In genomic region chr6:56491606-56492328, GRCh38 we compare ENCODE assay signal across 15 cellular contexts.
DNase-seq lines count a peak whose midpoint lies in the region; ATAC-seq, FAIRE-seq and TF ChIP-seq lines count a peak whose summit lies in the region.
"Had no signal": no experiment of that assay in that cellular context is flagged by ENCODE, and none has a peak within 500 bp of the region (broad histone marks: within the 10 kb centered on the region; RNA-seq: fewer than 3 reads in every experiment).

No MANE protein-coding gene starts in this region.

- H3K4me3 ChIP-seq in astrocyte (ENCODE audit: insufficient read depth, low read depth, low read length) (no peak overlapping the region), psoas muscle (no peak overlapping the region)

- no peaks in the 10 kb centered on the region for H3K79me2 ChIP-seq in astrocyte (ENCODE audit: insufficient read depth, low read length)

- H3K4me3 Mint-ChIP-seq in astrocyte (ENCODE audit: unreplicated experiment): no peak overlapping the region
- H3K4me3 Mint-ChIP-seq: activated CD4-positive, alpha-beta memory T cell treated with anti-CD3 and anti-CD28 coated beads, Interleukin-2, amount 10 ng/mL, durations not matched to agents 7 days and 5 days; activated naive CD8-positive, alpha-beta T cell treated with anti-CD3 and anti-CD28 coated beads for 36 hours; CD14-positive monocyte had no signal

- no peaks in the 10 kb centered on the region for H3K27me3 ChIP-seq in astrocyte (ENCODE audit: insufficient read depth, low read length)
- no peaks in the 10 kb centered on the region for H3K27me3 ChIP-seq in psoas muscle (ENCODE audit: insufficient read depth in 3 of 3, low read length in 2 of 3)

- no peak overlapping the region for H3K4me2 ChIP-seq in astrocyte (ENCODE audit: low read length)

- H3K9me3 Mint-ChIP-seq in astrocyte (ENCODE audit: unreplicated experiment): no peaks in the 10 kb centered on the region
- H3K9me3 Mint-ChIP-seq: activated CD4-positive, alpha-beta memory T cell treated with anti-CD3 and anti-CD28 coated beads, Interleukin-2, amount 10 ng/mL, durations not matched to agents 7 days and 5 days; activated naive CD8-positive, alpha-beta T cell treated with anti-CD3 and anti-CD28 coated beads for 36 hours; CD14-positive monocyte had no signal

- no peaks in the 10 kb centered on the region for H3K27me3 Mint-ChIP-seq in astrocyte (ENCODE audit: low read depth, unreplicated experiment)
- H3K27me3 Mint-ChIP-seq: activated CD4-positive, alpha-beta memory T cell treated with anti-CD3 and anti-CD28 coated beads, Interleukin-2, amount 10 ng/mL, durations not matched to agents 7 days and 5 days; activated naive CD8-positive, alpha-beta T cell treated with anti-CD3 and anti-CD28 coated beads for 36 hours had no signal

- peaks cover 7% of the 10 kb centered on the region for H3K4me1 ChIP-seq in astrocyte (ENCODE audit: insufficient read depth, low read length)
- H3K4me1 ChIP-seq in psoas muscle: peaks cover 4% of the 10 kb centered on the region

- no peaks in the 10 kb centered on the region for H4K20me1 ChIP-seq in astrocyte (ENCODE audit: insufficient read depth, low read length)

- DNase-seq in H54 (ENCODE audit: insufficient read length, low spot score) (no peak), astrocyte (ENCODE audit: low read depth) (peak; percentile 35), glomerular endothelial cell (ENCODE audit: extremely low read depth, low read depth, low spot score) (peak; percentile 47), psoas muscle (peak in 1 of 2 donors; percentile 22), frontal cortex (ENCODE audit: low spot score in 2 of 2) (no peak)
- no peak for DNase-seq in activated CD4-positive, alpha-beta T cell treated with anti-CD3 and anti-CD28 coated beads, Interleukin-2, amount 50 U/mL, for 4 hours
- DNase-seq: activated CD4-positive, alpha-beta memory T cell treated with anti-CD3 and anti-CD28 coated beads, Interleukin-2, amount 10 ng/mL, durations not matched to agents 7 days and 5 days; activated naive CD8-positive, alpha-beta T cell treated with anti-CD3 and anti-CD28 coated beads for 36 hours; effector memory CD4-positive, alpha-beta T cell; MM.1S; NCI-H526; occipital lobe had no signal

- H2AFZ ChIP-seq in astrocyte (ENCODE audit: low read depth, low read length): no peak overlapping the region

- H3K27ac ChIP-seq in astrocyte (ENCODE audit: low read depth, low read length) (peak overlapping the region; percentile 44), psoas muscle (peak overlapping the region; percentile 7)

- no peak overlapping the region for H3K9ac ChIP-seq in astrocyte (ENCODE audit: low read length)

- 72 to 84% (median 77%) methylated on average over 4 of the region's 4 CpGs for WGBS in psoas muscle, 3 donors

- peaks cover 18% of the 10 kb centered on the region for H3K4me1 Mint-ChIP-seq in astrocyte (ENCODE audit: low read depth, unreplicated experiment)
- H3K4me1 Mint-ChIP-seq: activated CD4-positive, alpha-beta memory T cell treated with anti-CD3 and anti-CD28 coated beads, Interleukin-2, amount 10 ng/mL, durations not matched to agents 7 days and 5 days; activated naive CD8-positive, alpha-beta T cell treated with anti-CD3 and anti-CD28 coated beads for 36 hours had no signal

- FAIRE-seq in H54 (lab: Jason Lieb, UNC): peak; percentile 96
- no peak for FAIRE-seq in astrocyte (lab: Jason Lieb, UNC)
- FAIRE-seq in frontal cortex (lab: Jason Lieb, UNC): no peak

- H3K36me3 ChIP-seq in astrocyte (ENCODE audit: insufficient read depth, low read length) (peaks cover 45% of the 10 kb centered on the region), psoas muscle (ENCODE audit: insufficient read depth in 1 of 2, low read depth in 1 of 2) (peaks cover 0 to 92% of the 10 kb centered on the region in 2 donors)

- TF ChIP-seq CTCF in astrocyte (IDR thresholded peaks at IDR 0.05; ENCODE audit: insufficient read depth, low read depth, low read length): no peak
- TF ChIP-seq CTCF in psoas muscle (IDR thresholded peaks at IDR 0.05): no peak

- H3K36me3 Mint-ChIP-seq in astrocyte (ENCODE audit: low read depth, unreplicated experiment): peaks cover 16% of the 10 kb centered on the region
- H3K36me3 Mint-ChIP-seq: activated naive CD8-positive, alpha-beta T cell treated with anti-CD3 and anti-CD28 coated beads for 36 hours had no signal

- TF ChIP-seq POLR2A in H54 (IDR thresholded peaks at IDR 0.05; ENCODE audit: low read depth, low read length): no peak

- no peaks in the 10 kb centered on the region for H3K9me3 ChIP-seq in astrocyte (ENCODE audit: insufficient read depth, low read depth, low read length)
- no peaks in the 10 kb centered on the region for H3K9me3 ChIP-seq in psoas muscle

- ATAC-seq in psoas muscle (peak in 3 of 4 donors; percentile 44 to 65 (median 60)), HG03442 (IDR thresholded peaks at IDR 0.05; ENCODE audit: unreplicated experiment) (no peak), HG03439 (IDR thresholded peaks at IDR 0.05; ENCODE audit: unreplicated experiment) (no peak)

- peak overlapping the region; percentile 84 for H3K27ac Mint-ChIP-seq in astrocyte (ENCODE audit: unreplicated experiment)
- H3K27ac Mint-ChIP-seq: activated CD4-positive, alpha-beta memory T cell treated with anti-CD3 and anti-CD28 coated beads, Interleukin-2, amount 10 ng/mL, durations not matched to agents 7 days and 5 days; activated naive CD8-positive, alpha-beta T cell treated with anti-CD3 and anti-CD28 coated beads for 36 hours had no signal

- intact Hi-C loops in psoas muscle (cut with DNase I): no loop called here

Comparison
In these comparisons a context has a peak if more than half of its experiments do, and no peak if none do; other contexts are left out.
1. DNase-seq: peak in astrocyte (single experiment) and glomerular endothelial cell (single experiment); none in H54 (single experiment), activated CD4-positive, alpha-beta T cell treated with anti-CD3 and anti-CD28 coated beads, Interleukin-2, amount 50 U/mL, for 4 hours (0 of 2) and frontal cortex (0 of 2).
2. ATAC-seq: peak in psoas muscle (3 of 4); none in HG03442 (single experiment) and HG03439 (single experiment).